In the genomic region with DNA sequence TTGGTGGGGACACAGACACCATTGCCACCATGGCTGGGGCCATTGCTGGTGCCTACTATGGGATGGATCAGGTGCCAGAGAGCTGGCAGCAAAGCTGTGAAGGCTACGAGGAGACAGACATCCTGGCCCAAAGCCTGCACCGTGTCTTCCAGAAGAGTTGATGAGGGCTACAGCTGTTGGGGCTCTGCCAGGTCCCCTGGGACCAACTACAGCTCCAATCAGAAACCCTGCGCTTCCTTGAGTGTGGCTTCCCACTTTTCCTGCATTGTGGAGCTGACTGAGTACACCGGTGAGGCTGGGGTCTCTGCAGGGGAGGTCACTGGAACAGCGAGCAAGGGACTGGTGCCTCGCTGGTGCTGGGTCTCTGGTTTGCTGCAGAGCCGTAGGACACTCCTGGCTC, we compare ENCODE assay signal across 25 cellular contexts. TPM values are rescaled to one million over a fixed set of nuclear protein-coding genes. Genes with fewer than 3 reads are reported as not detected.
A peak's percentile ranks its signal among the peaks of the same experiment; 100 is the strongest.
DNase-seq lines count a peak whose midpoint lies in the region; TF ChIP-seq lines count a peak whose summit lies in the region.
"Had no signal": no experiment of that assay in that cellular context is flagged by ENCODE, and none has a peak within 500 bp of the region (broad histone marks: within the 10 kb centered on the region; RNA-seq: fewer than 3 reads in every experiment).

No MANE protein-coding gene starts in this region.

- H4K91ac ChIP-seq in neuronal stem cell (ENCODE audit: low read depth, low read length, poor library complexity), result no peak overlapping the region

- H2BK120ac ChIP-seq in neuronal stem cell (ENCODE audit: low read depth, low read length), result no peak overlapping the region

- H2BK15ac ChIP-seq in neuronal stem cell (ENCODE audit: low read length), result no peak overlapping the region

- no peak overlapping the region for H3K4me3 ChIP-seq in OCI-LY7 (ENCODE audit: low read depth, low read length, poor library complexity, severe bottlenecking)
- H3K4me3 ChIP-seq in dorsolateral prefrontal cortex, result peak overlapping the region in 22 of 59 donors; percentile 1 to 47 (median 20)
- no peak overlapping the region for H3K4me3 ChIP-seq in subcutaneous abdominal adipose tissue (ENCODE audit: low read depth in 1 of 5, low read length in 5 of 5)
- no peak overlapping the region for H3K4me3 ChIP-seq in neuronal stem cell (ENCODE audit: low read length in 2 of 2)
- H3K4me3 ChIP-seq: neural progenitor cell, upper lobe of left lung had no signal

- H3K18ac ChIP-seq in neuronal stem cell (ENCODE audit: low read length), result no peak overlapping the region

- H3K36me3 ChIP-seq in OCI-LY7 (ENCODE audit: insufficient read depth, low read length) (peaks cover 54% of the 10 kb centered on the region), subcutaneous abdominal adipose tissue (ENCODE audit: control insufficient read depth in 5 of 5, insufficient read depth in 5 of 5, low read length in 5 of 5) (peaks cover 0 to 57% (median 48%) of the 10 kb centered on the region in 5 donors), neuronal stem cell (replicated peaks in 1 of 2; ENCODE audit: control insufficient read depth in 2 of 2, insufficient read depth in 2 of 2, low read length in 2 of 2) (peaks cover 41 to 68% of the 10 kb centered on the region in 2 donors)
- H3K36me3 ChIP-seq: neural progenitor cell had no signal

- H2AFZ ChIP-seq in OCI-LY7 (ENCODE audit: low read length) (no peak overlapping the region), neuronal stem cell (ENCODE audit: low read length) (no peak overlapping the region)
- H2AFZ ChIP-seq: neural progenitor cell had no signal

- peak overlapping the region in 1 of 5 donors; percentile 20 for H3K9ac ChIP-seq in subcutaneous abdominal adipose tissue (ENCODE audit: low read length in 5 of 5)
- H3K9ac ChIP-seq in neuronal stem cell (ENCODE audit: low read depth, low read length, poor library complexity), result no peak overlapping the region
- H3K9ac ChIP-seq: neural progenitor cell had no signal

- no peak for DNase-seq in activated T-cell treated with anti-CD3 and anti-CD28 coated beads, Interleukin-2, amount 50 U/mL, for 24 hours
- DNase-seq in activated T-cell treated with anti-CD3 and anti-CD28 coated beads, Interleukin-2, amount 50 U/mL, for 48 hours, result no peak
- DNase-seq in OCI-LY7 (ENCODE audit: low spot score) (no peak), dorsolateral prefrontal cortex (peak in 2 of 10 donors; percentile 43 to 46), neuronal stem cell (ENCODE audit: low spot score) (no peak), NCI-H2196 treated with DMSO at 0.1 percent for 48 hours (lab: John Stamatoyannopoulos, UW; ENCODE audit: unreplicated experiment) (no peak)
- no peak for DNase-seq in activated CD4-positive, alpha-beta T cell treated with anti-CD3 and anti-CD28 coated beads, Interleukin-2, amount 50 U/mL, for 48 hours
- DNase-seq: activated effector memory CD4-positive, alpha-beta T cell treated with Interleukin-2 at 50 U/mL for 16 hours; activated naive CD8-positive, alpha-beta T cell treated with anti-CD3 and anti-CD28 coated beads, Interleukin-2, amount 50 U/mL, for 24 hours; DND-41; effector memory CD8-positive, alpha-beta T cell; Kasumi-1; kidney; NCI-H187; NCI-H2171 treated with DMSO at 0.1 percent for 48 hours; NCI-H526 treated with DMSO at 0.1 percent for 48 hours; stimulated activated naive CD8-positive, alpha-beta T cell treated with anti-CD3 and anti-CD28 coated beads, Interleukin-15, amount 100 ng/mL, for 72 hours; SW 1271; T1000; upper lobe of left lung had no signal

- TF ChIP-seq CTCF in OCI-LY7 (conservative IDR thresholded peaks at IDR 0.05; ENCODE audit: low read length), result no peak
- no peak for TF ChIP-seq CTCF in dorsolateral prefrontal cortex (IDR thresholded peaks at IDR 0.05 in 54 of 56, conservative IDR thresholded peaks at IDR 0.05 in 2 of 56; ENCODE audit: low read depth in 1 of 56, partially characterized antibody in 56 of 56)

- H3K27ac ChIP-seq in OCI-LY7 (ENCODE audit: low read depth, low read length, poor library complexity, severe bottlenecking) (no peak overlapping the region), dorsolateral prefrontal cortex (peak overlapping the region; percentile 46 to 98 (median 94)), subcutaneous abdominal adipose tissue (ENCODE audit: low read depth, low read length) (peak overlapping the region; percentile 55), neuronal stem cell (replicated peaks; ENCODE audit: low read length) (no peak overlapping the region)
- H3K27ac ChIP-seq: neural progenitor cell had no signal

- intact Hi-C loops in OCI-LY7 (cut with micrococcal nuclease; ENCODE audit: unreplicated experiment), result no loop called here
- intact Hi-C loops in dorsolateral prefrontal cortex (cut with DNase I), result loop anchor here in 1 of 2 donors (5.0 kb wide), 1 partner anchor 274 kb away; no protein-coding TSS in a partner anchor

- no peak overlapping the region for H3K23ac ChIP-seq in neuronal stem cell (ENCODE audit: low read depth, low read length, poor library complexity)

- no peak overlapping the region for H3K4me3 Mint-ChIP-seq in activated T-cell treated with anti-CD3 and anti-CD28 coated beads, Interleukin-2, amount 50 U/mL, for 24 hours
- H3K4me3 Mint-ChIP-seq: activated naive CD8-positive, alpha-beta T cell treated with anti-CD3 and anti-CD28 coated beads, Interleukin-2, amount 50 U/mL, for 24 hours; effector memory CD8-positive, alpha-beta T cell; neural progenitor cell; stimulated activated naive CD8-positive, alpha-beta T cell treated with anti-CD3 and anti-CD28 coated beads, Interleukin-15, amount 100 ng/mL, for 72 hours had no signal

- no peak overlapping the region for H4K8ac ChIP-seq in neuronal stem cell (ENCODE audit: low read depth, low read length)

- TSS peak; percentile 43 for BruUV-seq in OCI-LY7 (replicated peaks; lab: Mats Ljungman, UMichigan)

- POLR2A ChIA-PET in OCI-LY7 (lab: Charles Lee), result no interaction called here

- no peak overlapping the region for H3K4me2 ChIP-seq in OCI-LY7 (ENCODE audit: low read length)
- H3K4me2 ChIP-seq in neuronal stem cell (ENCODE audit: insufficient read depth, low read length, poor library complexity, severe bottlenecking), result no peak overlapping the region
- H3K4me2 ChIP-seq: neural progenitor cell had no signal

- no peak overlapping the region for H3K14ac ChIP-seq in neuronal stem cell (ENCODE audit: low read length)

- H3K9me2 ChIP-seq in OCI-LY7 (ENCODE audit: insufficient read depth, low read length), result no peaks in the 10 kb centered on the region

- H4K20me1 ChIP-seq in OCI-LY7 (ENCODE audit: insufficient read depth, low read length), result peaks cover 6% of the 10 kb centered on the region; the same call in 1 of the 2 replicates

- peaks cover 14% of the 10 kb centered on the region for H3K4me1 ChIP-seq in OCI-LY7 (ENCODE audit: insufficient read depth, low read length, poor library complexity, severe bottlenecking)
- H3K4me1 ChIP-seq in subcutaneous abdominal adipose tissue (ENCODE audit: control insufficient read depth in 5 of 5, insufficient read depth in 5 of 5, low read length in 5 of 5), result peaks cover 2 to 59% (median 42%) of the 10 kb centered on the region in 5 donors
- H3K4me1 ChIP-seq in neuronal stem cell (ENCODE audit: control insufficient read depth in 2 of 2, insufficient read depth in 1 of 2, low read depth in 1 of 2, low read length in 2 of 2), result peaks cover 7 to 14% of the 10 kb centered on the region in 2 donors

- no CpG with 5 or more reads among the region's 7 CpGs for WGBS in neuronal stem cell (ENCODE audit: extremely low coverage in 2 of 2, insufficient read length in 2 of 2, insufficient replicate concordance in 1 of 2), 2 donors

- H3K9me3 ChIP-seq in OCI-LY7 (ENCODE audit: low read length), result no peaks in the 10 kb centered on the region
- no peaks in the 10 kb centered on the region for H3K9me3 ChIP-seq in subcutaneous abdominal adipose tissue (ENCODE audit: control insufficient read depth in 5 of 5, low read length in 5 of 5)
- H3K9me3 ChIP-seq in neuronal stem cell (replicated peaks in 1 of 2; ENCODE audit: control insufficient read depth in 2 of 2, insufficient read depth in 1 of 2, low read depth in 1 of 2, low read length in 2 of 2), result no peaks in the 10 kb centered on the region
- H3K9me3 ChIP-seq: upper lobe of left lung had no signal

- no peaks in the 10 kb centered on the region for H3K9me3 Mint-ChIP-seq in activated T-cell treated with anti-CD3 and anti-CD28 coated beads, Interleukin-2, amount 50 U/mL, for 24 hours
- H3K9me3 Mint-ChIP-seq: activated naive CD8-positive, alpha-beta T cell treated with anti-CD3 and anti-CD28 coated beads, Interleukin-2, amount 50 U/mL, for 24 hours; effector memory CD8-positive, alpha-beta T cell; neural progenitor cell; stimulated activated naive CD8-positive, alpha-beta T cell treated with anti-CD3 and anti-CD28 coated beads, Interleukin-15, amount 100 ng/mL, for 72 hours had no signal

- peaks cover 18% of the 10 kb centered on the region for H3K79me2 ChIP-seq in OCI-LY7 (ENCODE audit: insufficient read depth, low read depth, low read length)

- H3K4ac ChIP-seq in neuronal stem cell (ENCODE audit: low read length), result no peak overlapping the region

- H2AK5ac ChIP-seq in neuronal stem cell (ENCODE audit: low read depth, low read length), result no peak overlapping the region

- H3K36me3 Mint-ChIP-seq in activated T-cell treated with anti-CD3 and anti-CD28 coated beads, Interleukin-2, amount 50 U/mL, for 24 hours (ENCODE audit: low read depth), result peaks cover 70% of the 10 kb centered on the region

- H3K79me1 ChIP-seq in neuronal stem cell (ENCODE audit: low read depth, low read length), result peaks cover 17% of the 10 kb centered on the region

- H3K4me1 Mint-ChIP-seq in activated T-cell treated with anti-CD3 and anti-CD28 coated beads, Interleukin-2, amount 50 U/mL, for 24 hours (ENCODE audit: low read depth), result peaks cover 22% of the 10 kb centered on the region

- no peaks in the 10 kb centered on the region for H3K27me3 Mint-ChIP-seq in activated T-cell treated with anti-CD3 and anti-CD28 coated beads, Interleukin-2, amount 50 U/mL, for 24 hours
- H3K27me3 Mint-ChIP-seq: activated naive CD8-positive, alpha-beta T cell treated with anti-CD3 and anti-CD28 coated beads, Interleukin-2, amount 50 U/mL, for 24 hours; effector memory CD8-positive, alpha-beta T cell; progenitor cell of endocrine pancreas; stimulated activated naive CD8-positive, alpha-beta T cell treated with anti-CD3 and anti-CD28 coated beads, Interleukin-15, amount 100 ng/mL, for 72 hours had no signal

- CTCF ChIA-PET in OCI-LY7 (lab: Charles Lee; ENCODE audit: unreplicated experiment), result no interaction called here

- H2BK5ac ChIP-seq in neuronal stem cell (ENCODE audit: low read length), result no peak overlapping the region

- H3K27me3 ChIP-seq in dorsolateral prefrontal cortex, result no peaks in the 10 kb centered on the region
- no peaks in the 10 kb centered on the region for H3K27me3 ChIP-seq in subcutaneous abdominal adipose tissue (ENCODE audit: control insufficient read depth in 5 of 5, insufficient read depth in 4 of 5, low read length in 5 of 5)
- no peaks in the 10 kb centered on the region for H3K27me3 ChIP-seq in neuronal stem cell (ENCODE audit: control insufficient read depth in 3 of 3, insufficient read depth in 3 of 3, low read depth in 1 of 3, low read length in 3 of 3)
- H3K27me3 ChIP-seq: neural progenitor cell, upper lobe of left lung had no signal

- H2BK12ac ChIP-seq in neuronal stem cell (ENCODE audit: low read length), result no peak overlapping the region

- H3K27ac Mint-ChIP-seq in activated T-cell treated with anti-CD3 and anti-CD28 coated beads, Interleukin-2, amount 50 U/mL, for 24 hours, result peak overlapping the region; percentile 61
- H3K27ac Mint-ChIP-seq: activated naive CD8-positive, alpha-beta T cell treated with anti-CD3 and anti-CD28 coated beads, Interleukin-2, amount 50 U/mL, for 24 hours; effector memory CD8-positive, alpha-beta T cell; neural progenitor cell; progenitor cell of endocrine pancreas; stimulated activated naive CD8-positive, alpha-beta T cell treated with anti-CD3 and anti-CD28 coated beads, Interleukin-15, amount 100 ng/mL, for 72 hours had no signal

RNA-seq across cellular contexts. Expression of a gene that starts 4.5 kb away (rescaled TPM):
- 42.3 and 44.3 TPM in 2 replicates for total RNA-seq in OCI-LY7 (2014; rRNA removed; shearing (Covaris generic))
- total RNA-seq in OCI-LY7 (2022) (27.6 and 29.3 TPM in 2 replicates), dorsolateral prefrontal cortex (10 to 100 TPM; 14.4 to 31.1 (median 20.5) TPM)
- 16.0 TPM for polyA plus RNA-seq in neuronal stem cell (2013, experiment 1 of 2)
- polyA plus RNA-seq in neuronal stem cell (2013, experiment 2 of 2), result 16.7 TPM

RNA-seq across cellular contexts. Expression of a gene that starts 9.3 kb away (rescaled TPM):
- 0.10 TPM in 1 of 2 replicates, not detected in the other for total RNA-seq in OCI-LY7 (2014; rRNA removed; shearing (Covaris generic))
- total RNA-seq in OCI-LY7 (2022), result not detected in 2 replicates
- 1 to 10 TPM in 114 of 120 experiments, under 1 TPM in 6; 0.49 to 6.0 (median 2.3) TPM for total RNA-seq in dorsolateral prefrontal cortex
- 8.2 TPM for polyA plus RNA-seq in neuronal stem cell (2013, experiment 1 of 2)
- polyA plus RNA-seq in neuronal stem cell (2013, experiment 2 of 2), result 8.4 TPM
- total RNA-seq: fibroblast of villous mesenchyme, H4 had no signal

RNA-seq across cellular contexts. Expression of a gene that starts 31.8 kb away (rescaled TPM):
- not detected in 2 replicates for total RNA-seq in OCI-LY7 (2014; rRNA removed; shearing (Covaris generic))
- total RNA-seq in OCI-LY7 (2022), result not detected in 2 replicates
- 1 to 10 TPM in 92 of 120 experiments, under 1 TPM in 28; 0.33 to 4.9 (median 1.3) TPM for total RNA-seq in dorsolateral prefrontal cortex
- 0.01 TPM for polyA plus RNA-seq in neuronal stem cell (2013, experiment 1 of 2)
- 0.01 TPM for polyA plus RNA-seq in neuronal stem cell (2013, experiment 2 of 2)

RNA-seq across cellular contexts. Expression of a gene that starts 56.1 kb away (rescaled TPM):
- total RNA-seq in OCI-LY7 (2014; rRNA removed; shearing (Covaris generic)), result 50.3 and 71.0 TPM in 2 replicates
- total RNA-seq in OCI-LY7 (2022), result 55.4 and 60.4 TPM in 2 replicates
- total RNA-seq in dorsolateral prefrontal cortex, result 10 to 100 TPM; 41.0 to 81.9 (median 61.8) TPM
- 49.3 TPM for polyA plus RNA-seq in neuronal stem cell (2013, experiment 1 of 2)
- 51.1 TPM for polyA plus RNA-seq in neuronal stem cell (2013, experiment 2 of 2)

Comparison
In these comparisons a context has a peak if more than half of its experiments do, and no peak if none do; other contexts are left out.
1. H3K27ac ChIP-seq: peak in dorsolateral prefrontal cortex (59 of 59) and subcutaneous abdominal adipose tissue (single experiment); none in OCI-LY7 (single experiment) and neuronal stem cell (single experiment).